14 cellular contexts compared by ENCODE assay signal in genomic region chr16:29012913-29013641, GRCh38. TPM values are rescaled to one million over a fixed set of nuclear protein-coding genes. Genes with fewer than 3 reads are reported as not detected.
DNase-seq lines count a peak whose midpoint lies in the region; ATAC-seq and TF ChIP-seq lines count a peak whose summit lies in the region.
"Had no signal": no experiment of that assay in that cellular context is flagged by ENCODE, and none has a peak within 500 bp of the region (broad histone marks: within the 10 kb centered on the region; RNA-seq: fewer than 3 reads in every experiment).

No MANE protein-coding gene starts in this region.

- ATAC-seq in T-helper 17 cell: peak; percentile 69
- peak; percentile 74 for ATAC-seq in stimulated activated naive CD8-positive, alpha-beta T cell treated with anti-CD3 and anti-CD28 coated beads, Interleukin-15, amount 100 ng/mL, for 72 hours
- ATAC-seq in GM18511 (IDR thresholded peaks at IDR 0.05; ENCODE audit: unreplicated experiment): no peak

- DNase-seq in stimulated activated CD4-positive, alpha-beta T cell treated with anti-CD3 and anti-CD28 coated beads, Interleukin-1b, Interleukin-23, amount 100 ng/mL, for 48 hours: peak; percentile 43
- no peak for DNase-seq in stimulated activated CD4-positive, alpha-beta T cell treated with anti-CD3 and anti-CD28 coated beads, Interleukin-12 subunit alpha, Interleukin-12 subunit beta, amount 100 ng/mL, for 4 hours
- no peak for DNase-seq in T-helper 17 cell
- DNase-seq in choroid plexus epithelial cell (ENCODE audit: low read depth): peak; percentile 15
- no peak for DNase-seq in stimulated activated naive CD8-positive, alpha-beta T cell treated with anti-CD3 and anti-CD28 coated beads, Interleukin-15, amount 100 ng/mL, for 72 hours
- DNase-seq in SIG-M5 (lab: John Stamatoyannopoulos, UW): no peak
- DNase-seq in NCI-H146 (lab: John Stamatoyannopoulos, UW): no peak
- DNase-seq: Karpas-422, kidney, midbrain, NCI-H1694, NCI-H510A, SW 1271 had no signal

- peak overlapping the region; percentile 66 for H3K4me3 Mint-ChIP-seq in T-helper 17 cell
- peak overlapping the region; percentile 50 to 60 for H3K4me3 Mint-ChIP-seq in stimulated activated naive CD8-positive, alpha-beta T cell treated with anti-CD3 and anti-CD28 coated beads, Interleukin-15, amount 100 ng/mL, for 72 hours

- peak overlapping the region; percentile 88 for H3K27ac Mint-ChIP-seq in T-helper 17 cell
- H3K27ac Mint-ChIP-seq in stimulated activated naive CD8-positive, alpha-beta T cell treated with anti-CD3 and anti-CD28 coated beads, Interleukin-15, amount 100 ng/mL, for 72 hours: peak overlapping the region; percentile 90 to 94

- H3K9me3 Mint-ChIP-seq in stimulated activated naive CD8-positive, alpha-beta T cell treated with anti-CD3 and anti-CD28 coated beads, Interleukin-15, amount 100 ng/mL, for 72 hours: no peaks in the 10 kb centered on the region

- no peaks in the 10 kb centered on the region for H3K9me3 ChIP-seq in T-helper 17 cell (ENCODE audit: control insufficient read depth, low read length, poor library complexity, severe bottlenecking)

- H3K27me3 Mint-ChIP-seq in T-helper 17 cell: no peaks in the 10 kb centered on the region
- H3K27me3 Mint-ChIP-seq in stimulated activated naive CD8-positive, alpha-beta T cell treated with anti-CD3 and anti-CD28 coated beads, Interleukin-15, amount 100 ng/mL, for 72 hours: no peaks in the 10 kb centered on the region

- no peak overlapping the region for H3K4me3 ChIP-seq in choroid plexus epithelial cell (ENCODE audit: low read depth, low read length)

- no peaks in the 10 kb centered on the region for H3K36me3 Mint-ChIP-seq in T-helper 17 cell (ENCODE audit: low read depth)

- peaks cover 32% of the 10 kb centered on the region for H3K4me1 Mint-ChIP-seq in T-helper 17 cell
- H3K4me1 Mint-ChIP-seq in stimulated activated naive CD8-positive, alpha-beta T cell treated with anti-CD3 and anti-CD28 coated beads, Interleukin-15, amount 100 ng/mL, for 72 hours: peaks cover 70% of the 10 kb centered on the region

- no peak for TF ChIP-seq CTCF in choroid plexus epithelial cell (conservative IDR thresholded peaks at IDR 0.05; ENCODE audit: low read depth, low read length)

RNA-seq across cellular contexts. Expression of gene LAT, which starts 28.2 kb away (rescaled TPM):
- total RNA-seq in T-helper 17 cell: 100 to 1,000 TPM; 191 to 193 TPM

RNA-seq across cellular contexts. Expression of gene SPNS1, which starts 38.5 kb away (rescaled TPM):
- total RNA-seq in T-helper 17 cell: 10 to 100 TPM; 24.4 to 28.1 TPM

Comparison
In these comparisons a context has a peak if more than half of its experiments do, and no peak if none do; other contexts are left out.
1. DNase-seq: peak in stimulated activated CD4-positive, alpha-beta T cell treated with anti-CD3 and anti-CD28 coated beads, Interleukin-1b, Interleukin-23, amount 100 ng/mL, for 48 hours (single experiment) and choroid plexus epithelial cell (single experiment); none in stimulated activated CD4-positive, alpha-beta T cell treated with anti-CD3 and anti-CD28 coated beads, Interleukin-12 subunit alpha, Interleukin-12 subunit beta, amount 100 ng/mL, for 4 hours (single experiment), T-helper 17 cell (0 of 3), stimulated activated naive CD8-positive, alpha-beta T cell treated with anti-CD3 and anti-CD28 coated beads, Interleukin-15, amount 100 ng/mL, for 72 hours (0 of 2), SIG-M5 (single experiment) and NCI-H146 (single experiment).